Comparison of ENCODE assay signal across 10 cellular contexts in the genomic region with DNA sequence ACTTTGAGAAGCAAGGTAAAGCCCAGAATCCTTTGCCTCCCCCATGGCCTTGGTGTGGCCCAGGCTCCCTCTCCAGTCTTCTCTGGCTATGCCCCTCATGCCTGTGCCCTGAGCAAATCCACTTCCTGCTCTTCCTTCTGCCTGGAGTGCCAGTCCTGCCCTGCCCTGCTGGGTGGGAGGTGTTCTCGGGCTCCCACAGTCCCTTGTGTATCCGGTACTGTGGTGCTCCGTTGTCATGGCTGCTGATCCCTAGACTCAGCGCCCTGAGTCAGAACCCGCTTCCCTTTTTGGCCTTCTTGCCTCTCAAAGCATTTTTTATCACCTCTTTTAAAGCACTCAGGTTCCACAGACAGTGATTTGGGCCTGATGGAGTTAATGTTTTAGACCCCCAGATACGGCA. TPM values are rescaled to one million over a fixed set of nuclear protein-coding genes. Genes with fewer than 3 reads are reported as not detected.
DNase-seq lines count a peak whose midpoint lies in the region; ATAC-seq and TF ChIP-seq lines count a peak whose summit lies in the region.
"Had no signal": no experiment of that assay in that cellular context is flagged by ENCODE, and none has a peak within 500 bp of the region (broad histone marks: within the 10 kb centered on the region; RNA-seq: fewer than 3 reads in every experiment).

No MANE protein-coding gene starts in this region.

- H3K27me3 Mint-ChIP-seq in dendritic cell treated with granulocyte-macrophage colony-stimulating factor and Interleukin-4, amounts not matched to agents 40 ng/mL and 50 ng/mL, for 4 days = peaks cover 7% of the 10 kb centered on the region
- H3K27me3 Mint-ChIP-seq in endothelial cell (ENCODE audit: unreplicated experiment) = peaks cover 1% of the 10 kb centered on the region
- no peaks in the 10 kb centered on the region for H3K27me3 Mint-ChIP-seq in activated T-cell treated with anti-CD3 and anti-CD28 coated beads, Interleukin-2, amount 50 U/mL, for 72 hours (ENCODE audit: low read depth)

- peaks cover 9% of the 10 kb centered on the region for H3K4me1 Mint-ChIP-seq in dendritic cell treated with granulocyte-macrophage colony-stimulating factor and Interleukin-4, amounts not matched to agents 40 ng/mL and 50 ng/mL, for 4 days (ENCODE audit: low read depth)
- H3K4me1 Mint-ChIP-seq in endothelial cell (ENCODE audit: unreplicated experiment) = no peaks in the 10 kb centered on the region
- no peaks in the 10 kb centered on the region for H3K4me1 Mint-ChIP-seq in activated T-cell treated with anti-CD3 and anti-CD28 coated beads, Interleukin-2, amount 50 U/mL, for 72 hours (ENCODE audit: low read depth)

- no peaks in the 10 kb centered on the region for H3K36me3 Mint-ChIP-seq in dendritic cell treated with granulocyte-macrophage colony-stimulating factor and Interleukin-4, amounts not matched to agents 40 ng/mL and 50 ng/mL, for 4 days (ENCODE audit: low read depth)
- no peaks in the 10 kb centered on the region for H3K36me3 Mint-ChIP-seq in endothelial cell (ENCODE audit: low read depth, unreplicated experiment)
- H3K36me3 Mint-ChIP-seq in activated T-cell treated with anti-CD3 and anti-CD28 coated beads, Interleukin-2, amount 50 U/mL, for 72 hours (ENCODE audit: insufficient read depth in 2 of 2) = no peaks in the 10 kb centered on the region

- TF ChIP-seq CTCF in endothelial cell (IDR thresholded peaks at IDR 0.05; ENCODE audit: unreplicated experiment) = no peak

- H3K9me3 Mint-ChIP-seq in dendritic cell treated with granulocyte-macrophage colony-stimulating factor and Interleukin-4, amounts not matched to agents 40 ng/mL and 50 ng/mL, for 4 days = no peaks in the 10 kb centered on the region
- H3K9me3 Mint-ChIP-seq in endothelial cell (ENCODE audit: unreplicated experiment) = no peaks in the 10 kb centered on the region
- no peaks in the 10 kb centered on the region for H3K9me3 Mint-ChIP-seq in activated T-cell treated with anti-CD3 and anti-CD28 coated beads, Interleukin-2, amount 50 U/mL, for 72 hours

- no peak overlapping the region for H3K4me3 Mint-ChIP-seq in dendritic cell treated with granulocyte-macrophage colony-stimulating factor and Interleukin-4, amounts not matched to agents 40 ng/mL and 50 ng/mL, for 4 days
- H3K4me3 Mint-ChIP-seq in endothelial cell (ENCODE audit: unreplicated experiment) = no peak overlapping the region
- no peak overlapping the region for H3K4me3 Mint-ChIP-seq in activated T-cell treated with anti-CD3 and anti-CD28 coated beads, Interleukin-2, amount 50 U/mL, for 72 hours

- ATAC-seq in GM19351 (IDR thresholded peaks at IDR 0.05; ENCODE audit: unreplicated experiment) = peak; percentile 51
- ATAC-seq in activated T-cell treated with anti-CD3 and anti-CD28 coated beads, Interleukin-2, amount 50 U/mL, for 72 hours (replicated peaks in 1 of 2) = no peak
- ATAC-seq in GM19328 (IDR thresholded peaks at IDR 0.05; ENCODE audit: unreplicated experiment) = no peak

- DNase-seq in NCI-H69 (lab: John Stamatoyannopoulos, UW) (peak; percentile 49), renal cortical epithelial cell (ENCODE audit: low read depth) (peak; percentile 3), endothelial cell (ENCODE audit: low spot score) (no peak), HuH-7 (ENCODE audit: low spot score) (no peak)
- DNase-seq in activated T-cell treated with anti-CD3 and anti-CD28 coated beads, Interleukin-2, amount 50 U/mL, for 72 hours = no peak
- DNase-seq: NCI-H2029 treated with DMSO at 0.1 percent for 48 hours, occipital lobe had no signal

- peak overlapping the region; percentile 29 for H3K27ac Mint-ChIP-seq in dendritic cell treated with granulocyte-macrophage colony-stimulating factor and Interleukin-4, amounts not matched to agents 40 ng/mL and 50 ng/mL, for 4 days
- no peak overlapping the region for H3K27ac Mint-ChIP-seq in endothelial cell (ENCODE audit: unreplicated experiment)
- no peak overlapping the region for H3K27ac Mint-ChIP-seq in activated T-cell treated with anti-CD3 and anti-CD28 coated beads, Interleukin-2, amount 50 U/mL, for 72 hours

- intact Hi-C loops in dendritic cell treated with granulocyte-macrophage colony-stimulating factor and Interleukin-4, amounts not matched to agents 40 ng/mL and 50 ng/mL, for 4 days (cut with micrococcal nuclease) = no loop called here

RNA-seq across cellular contexts. Expression of gene ADAMTS7, which starts 29.4 kb away (rescaled TPM):
- total RNA-seq in renal cortical epithelial cell = 4.5 and 9.9 TPM in 2 replicates
- 55.1 TPM for total RNA-seq in endothelial cell (ENCODE audit: unreplicated experiment)
- total RNA-seq in activated T-cell treated with anti-CD3 and anti-CD28 coated beads, Interleukin-2, amount 50 U/mL, for 72 hours = 1 to 10 TPM in 1 of 2 donors, under 1 TPM in 1; 0.39 to 1.5 TPM

RNA-seq across cellular contexts. Expression of gene MORF4L1, which starts 32.0 kb away (rescaled TPM):
- 422 and 542 TPM in 2 replicates for total RNA-seq in renal cortical epithelial cell
- 347 TPM for total RNA-seq in endothelial cell (ENCODE audit: unreplicated experiment)
- 100 to 1,000 TPM; 170 TPM for total RNA-seq in activated T-cell treated with anti-CD3 and anti-CD28 coated beads, Interleukin-2, amount 50 U/mL, for 72 hours

Comparison
In these comparisons a context has a peak if more than half of its experiments do, and no peak if none do; other contexts are left out.
1. DNase-seq: peak in NCI-H69 (single experiment) and renal cortical epithelial cell (single experiment); none in endothelial cell (single experiment), HuH-7 (single experiment) and activated T-cell treated with anti-CD3 and anti-CD28 coated beads, Interleukin-2, amount 50 U/mL, for 72 hours (0 of 2).